Comparison of ENCODE assay signal across 1 cellular context in the genomic region with DNA sequence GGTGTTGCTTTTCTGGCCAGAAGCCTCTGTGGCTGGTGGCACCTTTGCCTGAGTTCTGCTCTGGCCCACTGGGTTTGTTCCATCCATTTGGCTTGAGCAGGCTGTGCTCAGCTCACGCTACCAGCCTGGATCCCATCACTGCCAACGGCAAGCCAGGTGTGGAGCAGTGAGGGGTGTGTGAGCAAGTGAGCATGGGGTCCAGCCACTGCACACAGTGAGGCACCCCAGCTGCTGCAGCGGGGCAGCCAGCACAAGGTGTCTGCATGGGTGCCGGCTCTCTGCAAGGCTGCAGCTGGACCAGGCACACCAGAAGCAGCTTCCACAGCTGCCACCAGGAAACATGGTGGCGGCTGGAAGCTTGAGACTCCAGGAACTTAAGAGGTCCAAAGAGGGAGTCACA.
TF ChIP-seq lines count a peak whose summit lies in the region.

No MANE protein-coding gene starts in this region.

TF ChIP-seq in GM12878, 131 proteins besides CTCF, POLR2A, EP300 and RAD21:
- TF ChIP-seq, protein P1, sequence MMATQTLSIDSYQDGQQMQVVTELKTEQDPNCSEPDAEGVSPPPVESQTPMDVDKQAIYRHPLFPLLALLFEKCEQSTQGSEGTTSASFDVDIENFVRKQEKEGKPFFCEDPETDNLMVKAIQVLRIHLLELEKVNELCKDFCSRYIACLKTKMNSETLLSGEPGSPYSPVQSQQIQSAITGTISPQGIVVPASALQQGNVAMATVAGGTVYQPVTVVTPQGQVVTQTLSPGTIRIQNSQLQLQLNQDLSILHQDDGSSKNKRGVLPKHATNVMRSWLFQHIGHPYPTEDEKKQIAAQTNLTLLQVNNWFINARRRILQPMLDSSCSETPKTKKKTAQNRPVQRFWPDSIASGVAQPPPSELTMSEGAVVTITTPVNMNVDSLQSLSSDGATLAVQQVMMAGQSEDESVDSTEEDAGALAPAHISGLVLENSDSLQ (IDR thresholded peaks at IDR 0.05) = no peak
- TF ChIP-seq PBX3 (IDR thresholded peaks at IDR 0.05; ENCODE audit: insufficient replicate concordance, low read depth, low read length) (no peak), SMAD5 (IDR thresholded peaks at IDR 0.05; ENCODE audit: low read depth) (no peak), HDGF (IDR thresholded peaks at IDR 0.05) (no peak), MLLT1 (IDR thresholded peaks at IDR 0.05) (no peak), TARDBP (IDR thresholded peaks at IDR 0.05; ENCODE audit: borderline replicate concordance) (no peak), POU2F2 (IDR thresholded peaks at IDR 0.05; ENCODE audit: borderline replicate concordance, low read depth, low read length) (no peak), NFYA (IDR thresholded peaks at IDR 0.05; ENCODE audit: borderline replicate concordance, low read depth, low read length) (no peak), HCFC1 (IDR thresholded peaks at IDR 0.05; ENCODE audit: low read length) (no peak), PML (IDR thresholded peaks at IDR 0.05; ENCODE audit: low read length) (no peak), SMC3 (IDR thresholded peaks at IDR 0.05; ENCODE audit: borderline replicate concordance, low read length) (no peak), CHD2 (IDR thresholded peaks at IDR 0.05; ENCODE audit: borderline replicate concordance, low read depth, low read length) (no peak), BMI1 (IDR thresholded peaks at IDR 0.05; ENCODE audit: borderline replicate concordance) (no peak), BRCA1 (IDR thresholded peaks at IDR 0.05; ENCODE audit: low read depth, low read length) (no peak), MEF2A (IDR thresholded peaks at IDR 0.05; ENCODE audit: insufficient read depth, low read depth, low read length) (no peak), FOS (IDR thresholded peaks at IDR 0.05; ENCODE audit: borderline replicate concordance, extremely low read depth, insufficient read length) (no peak), CEBPZ (IDR thresholded peaks at IDR 0.05; ENCODE audit: low read depth, low read length) (no peak), SMARCA5 (IDR thresholded peaks at IDR 0.05) (no peak), POLR2AphosphoS5 (IDR thresholded peaks at IDR 0.05; ENCODE audit: low read length) (no peak)
- TF ChIP-seq, protein P2, sequence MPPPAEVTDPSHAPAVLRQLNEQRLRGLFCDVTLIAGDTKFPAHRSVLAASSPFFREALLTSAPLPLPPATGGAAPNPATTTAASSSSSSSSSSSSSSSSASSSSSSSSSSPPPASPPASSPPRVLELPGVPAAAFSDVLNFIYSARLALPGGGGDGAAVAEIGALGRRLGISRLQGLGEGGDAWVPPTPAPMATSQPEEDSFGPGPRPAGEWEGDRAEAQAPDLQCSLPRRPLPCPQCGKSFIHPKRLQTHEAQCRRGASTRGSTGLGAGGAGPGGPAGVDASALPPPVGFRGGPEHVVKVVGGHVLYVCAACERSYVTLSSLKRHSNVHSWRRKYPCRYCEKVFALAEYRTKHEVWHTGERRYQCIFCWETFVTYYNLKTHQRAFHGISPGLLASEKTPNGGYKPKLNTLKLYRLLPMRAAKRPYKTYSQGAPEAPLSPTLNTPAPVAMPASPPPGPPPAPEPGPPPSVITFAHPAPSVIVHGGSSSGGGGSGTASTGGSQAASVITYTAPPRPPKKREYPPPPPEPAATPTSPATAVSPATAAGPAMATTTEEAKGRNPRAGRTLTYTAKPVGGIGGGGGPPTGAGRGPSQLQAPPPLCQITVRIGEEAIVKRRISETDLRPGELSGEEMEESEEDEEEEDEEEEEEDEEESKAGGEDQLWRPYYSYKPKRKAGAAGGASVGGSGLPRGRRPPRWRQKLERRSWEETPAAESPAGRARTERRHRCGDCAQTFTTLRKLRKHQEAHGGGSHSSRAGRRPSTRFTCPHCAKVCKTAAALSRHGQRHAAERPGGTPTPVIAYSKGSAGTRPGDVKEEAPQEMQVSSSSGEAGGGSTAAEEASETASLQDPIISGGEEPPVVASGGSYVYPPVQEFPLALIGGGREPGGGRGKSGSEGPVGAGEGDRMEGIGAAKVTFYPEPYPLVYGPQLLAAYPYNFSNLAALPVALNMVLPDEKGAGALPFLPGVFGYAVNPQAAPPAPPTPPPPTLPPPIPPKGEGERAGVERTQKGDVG (CRISPR knock-in tag; IDR thresholded peaks at IDR 0.05) = no peak
TF ChIP-seq in GM12878: peak in this region for 0.
